8 cellular contexts compared by ENCODE assay signal in genomic region chr16:80804061-80804450, GRCh38. TPM values are rescaled to one million over a fixed set of nuclear protein-coding genes. Genes with fewer than 3 reads are reported as not detected.
A peak's percentile ranks its signal among the peaks of the same experiment; 100 is the strongest.
DNase-seq lines count a peak whose midpoint lies in the region; ATAC-seq and TF ChIP-seq lines count a peak whose summit lies in the region.

No MANE protein-coding gene starts in this region.

- H3K27ac Mint-ChIP-seq in memory B cell, result no peak overlapping the region

- H3K4me3 Mint-ChIP-seq in memory B cell, result peak overlapping the region; percentile 97

- H3K4me3 ChIP-seq in HL-60 (replicated peaks; ENCODE audit: insufficient read depth, low read length), result peak overlapping the region; percentile 58

- H3K4me1 Mint-ChIP-seq in memory B cell, result peaks cover 4% of the 10 kb centered on the region

- H3K27me3 Mint-ChIP-seq in memory B cell, result no peaks in the 10 kb centered on the region

- H3K9me3 Mint-ChIP-seq in memory B cell, result no peaks in the 10 kb centered on the region

- no peaks in the 10 kb centered on the region for H3K36me3 Mint-ChIP-seq in memory B cell

- TF ChIP-seq CTCF in HL-60 (IDR thresholded peaks at IDR 0.05; ENCODE audit: insufficient read depth, low read length), result no peak

- ATAC-seq in GM19324 (IDR thresholded peaks at IDR 0.05; ENCODE audit: low FRiP score, unreplicated experiment), result peak; percentile 33
- ATAC-seq in memory B cell (ENCODE audit: low read depth), result peak; percentile 65
- no peak for ATAC-seq in HG03108 (IDR thresholded peaks at IDR 0.05; ENCODE audit: unreplicated experiment)

- no peak overlapping the region for H3K27ac ChIP-seq in HL-60 (replicated peaks)

- DNase-seq in Ammon's horn (ENCODE audit: low spot score) (peak; percentile 67), HL-60 (ENCODE audit: low read depth in 1 of 2, low spot score in 1 of 2) (peak in 1 of 2 experiments; percentile 7), dermis blood vessel endothelial cell (peak; percentile 80), memory B cell (ENCODE audit: low spot score in 2 of 2) (peak; percentile 40 to 50)
- peak; percentile 30 to 45 for DNase-seq in activated CD4-positive, alpha-beta T cell treated with anti-CD3 and anti-CD28 coated beads for 24 hours (ENCODE audit: low read depth in 2 of 2)
- DNase-seq in stimulated activated CD8-positive, alpha-beta memory T cell treated with anti-CD3 and anti-CD28 coated beads, Interleukin-15, amount 100 ng/mL, for 48 hours (ENCODE audit: low read depth in 2 of 2), result peak; percentile 20 to 45

- peaks cover 34% of the 10 kb centered on the region for H3K27me3 ChIP-seq in HL-60 (ENCODE audit: insufficient read depth, poor library complexity, severe bottlenecking)

RNA-seq across cellular contexts. Expression of gene CDYL2, which starts 0.3 kb away (rescaled TPM):
- total RNA-seq in dermis blood vessel endothelial cell, result 30.6 and 32.2 TPM in 2 replicates
